14 cellular contexts compared by ENCODE assay signal in genomic region chr16:87235810-87236515, GRCh38.
DNase-seq lines count a peak whose midpoint lies in the region; ATAC-seq and TF ChIP-seq lines count a peak whose summit lies in the region.
"Had no signal": no experiment of that assay in that cellular context is flagged by ENCODE, and none has a peak within 500 bp of the region (broad histone marks: within the 10 kb centered on the region; RNA-seq: fewer than 3 reads in every experiment).

No MANE protein-coding gene starts in this region.

- ATAC-seq in HG03378 (IDR thresholded peaks at IDR 0.05; ENCODE audit: unreplicated experiment) = no peak
- ATAC-seq in GM18861 (IDR thresholded peaks at IDR 0.05; ENCODE audit: unreplicated experiment) = no peak
- ATAC-seq in GM21529 (IDR thresholded peaks at IDR 0.05; ENCODE audit: unreplicated experiment) = no peak
- ATAC-seq in CD8-positive, alpha-beta T cell = no peak

- POLR2A ChIA-PET in CD8-positive, alpha-beta T cell (lab: Charles Lee) = no interaction called here

- H3K4me1 Mint-ChIP-seq in CD8-positive, alpha-beta T cell (ENCODE audit: low read depth) = peaks cover 10% of the 10 kb centered on the region

- peak overlapping the region; percentile 92 for H3K4me2 ChIP-seq in BLaER1

- peak overlapping the region; percentile 48 for H3K4me3 ChIP-seq in BLaER1
- no peak overlapping the region for H3K4me3 ChIP-seq in CD8-positive, alpha-beta T cell (ENCODE audit: low read depth, low read length)
- H3K4me3 ChIP-seq: suprapubic skin had no signal

- intact Hi-C loops in CD8-positive, alpha-beta T cell (cut with DNase I, micrococcal nuclease) = no loop called here

- TF ChIP-seq CTCF in CD8-positive, alpha-beta T cell (IDR thresholded peaks at IDR 0.05) = no peak

- H4K20me1 ChIP-seq in BLaER1 = no peaks in the 10 kb centered on the region

- H3K4me3 Mint-ChIP-seq in CD8-positive, alpha-beta T cell = no peak overlapping the region

- H3K9me3 ChIP-seq in BLaER1 = no peaks in the 10 kb centered on the region
- H3K9me3 ChIP-seq in CD8-positive, alpha-beta T cell (ENCODE audit: low read length) = no peaks in the 10 kb centered on the region

- DNase-seq in GM19240 (ENCODE audit: insufficient read length, low spot score) = peak; percentile 15
- peak; percentile 54 for DNase-seq in SKM-1 (lab: John Stamatoyannopoulos, UW; ENCODE audit: unreplicated experiment)
- DNase-seq in iPS-NIHi7 (ENCODE audit: extremely low spot score) = peak; percentile 46
- no peak for DNase-seq in CD8-positive, alpha-beta T cell
- DNase-seq: cortex of kidney; NCI-H187 treated with DMSO at 0.1 percent for 48 hours; stimulated activated CD4-positive, alpha-beta T cell treated with anti-CD3 and anti-CD28 coated beads, Interleukin-4, amount 100 ng/mL, for 24 hours had no signal

- peaks cover 21% of the 10 kb centered on the region for H3K27me3 Mint-ChIP-seq in CD8-positive, alpha-beta T cell (ENCODE audit: low read depth)

- no peaks in the 10 kb centered on the region for H3K36me3 ChIP-seq in BLaER1
- no peaks in the 10 kb centered on the region for H3K36me3 ChIP-seq in CD8-positive, alpha-beta T cell (ENCODE audit: insufficient read depth, low read length)
- H3K36me3 ChIP-seq: suprapubic skin had no signal

- H3K9me3 Mint-ChIP-seq in CD8-positive, alpha-beta T cell = no peaks in the 10 kb centered on the region

- H3K9ac ChIP-seq in BLaER1 = no peak overlapping the region; the same call in 1 of the 2 replicates
- H3K9ac ChIP-seq: parathyroid adenoma had no signal

- H3K36me3 Mint-ChIP-seq in CD8-positive, alpha-beta T cell = no peaks in the 10 kb centered on the region
- H3K36me3 Mint-ChIP-seq: CD14-positive monocyte had no signal

- peak overlapping the region; percentile 66 for H3K27ac ChIP-seq in BLaER1
- H3K27ac ChIP-seq in CD8-positive, alpha-beta T cell (ENCODE audit: low read depth, low read length) = no peak overlapping the region
- H3K27ac ChIP-seq: parathyroid adenoma, suprapubic skin had no signal

- H3K27ac Mint-ChIP-seq in CD8-positive, alpha-beta T cell = no peak overlapping the region

- CTCF ChIA-PET in CD8-positive, alpha-beta T cell (lab: Charles Lee) = no interaction called here

- no peaks in the 10 kb centered on the region for H3K27me3 ChIP-seq in BLaER1
- H3K27me3 ChIP-seq in CD8-positive, alpha-beta T cell (ENCODE audit: insufficient read depth, low read length) = peaks cover 3% of the 10 kb centered on the region

- peaks cover 56% of the 10 kb centered on the region for H3K4me1 ChIP-seq in BLaER1
- peaks cover 10% of the 10 kb centered on the region for H3K4me1 ChIP-seq in CD8-positive, alpha-beta T cell (ENCODE audit: insufficient read depth, low read length)

Comparison
In these comparisons a context has a peak if more than half of its experiments do, and no peak if none do; other contexts are left out.
1. DNase-seq: peak in GM19240 (single experiment), SKM-1 (single experiment) and iPS-NIHi7 (single experiment); none in CD8-positive, alpha-beta T cell (0 of 7).